Comparison of ENCODE assay signal across 21 cellular contexts in genomic region chr2:46284260-46284659, GRCh38.
"Had no signal": no experiment of that assay in that cellular context is flagged by ENCODE, and none has a peak within 500 bp of the region (broad histone marks: within the 10 kb centered on the region; RNA-seq: fewer than 3 reads in every experiment).

No MANE protein-coding gene starts in this region.

- H3K79me2 ChIP-seq: parathyroid adenoma had no signal

- H2AFZ ChIP-seq: parathyroid adenoma had no signal

- H3K9ac ChIP-seq: parathyroid adenoma had no signal

- H3K36me3 ChIP-seq: spleen, tibial nerve had no signal

- FAIRE-seq: bronchial epithelial cell, colon, frontal cortex, islet of Langerhans, urothelium cell line had no signal

- H3K9me3 ChIP-seq: psoas muscle, spleen, tibial nerve had no signal

- H3K4me1 ChIP-seq: psoas muscle, spleen, tibial nerve had no signal

- H3K27me3 ChIP-seq: tibial nerve had no signal

- ATAC-seq: activated CD4-positive, alpha-beta T cell treated with anti-CD3 and anti-CD28 coated beads for 36 hours; activated CD8-positive, alpha-beta memory T cell treated with anti-CD3 and anti-CD28 coated beads, Interleukin-2, amount 10 ng/mL, durations not matched to agents 7 days and 5 days; activated CD8-positive, alpha-beta T cell treated with anti-CD3 and anti-CD28 coated beads, Interleukin-2, amount 10 ng/mL, durations not matched to agents 7 days and 5 days; activated naive CD8-positive, alpha-beta T cell treated with anti-CD3 and anti-CD28 coated beads, Interleukin-2, amount 50 U/mL, for 24 hours; naive thymus-derived CD8-positive, alpha-beta T cell; psoas muscle had no signal

- H3K27ac ChIP-seq: parathyroid adenoma, psoas muscle, tibial nerve had no signal

- DNase-seq: activated CD4-positive, alpha-beta T cell treated with anti-CD3 and anti-CD28 coated beads for 36 hours; activated CD4-positive, CD25-positive, alpha-beta regulatory T cell; activated CD8-positive, alpha-beta memory T cell treated with anti-CD3 and anti-CD28 coated beads, Interleukin-2, amount 10 ng/mL, durations not matched to agents 7 days and 5 days; activated CD8-positive, alpha-beta T cell treated with anti-CD3 and anti-CD28 coated beads, Interleukin-2, amount 10 ng/mL, durations not matched to agents 7 days and 5 days; activated naive CD8-positive, alpha-beta T cell treated with anti-CD3 and anti-CD28 coated beads, Interleukin-2, amount 50 U/mL, for 24 hours; activated T-cell treated with anti-CD3 and anti-CD28 coated beads, Interleukin-2, amount 50 U/mL, for 48 hours; effector CD8-positive, alpha-beta T cell; mammary epithelial cell; naive thymus-derived CD8-positive, alpha-beta T cell; occipital lobe; psoas muscle; spleen; stimulated activated naive CD4-positive, alpha-beta T cell treated with Interleukin-2 at 50 U/mL for 16 hours; T-helper 2 cell had no signal

- H3K4me3 ChIP-seq: psoas muscle, spleen, tibial nerve had no signal
